ENCODE assay signal across 8 cellular contexts in the genomic region with DNA sequence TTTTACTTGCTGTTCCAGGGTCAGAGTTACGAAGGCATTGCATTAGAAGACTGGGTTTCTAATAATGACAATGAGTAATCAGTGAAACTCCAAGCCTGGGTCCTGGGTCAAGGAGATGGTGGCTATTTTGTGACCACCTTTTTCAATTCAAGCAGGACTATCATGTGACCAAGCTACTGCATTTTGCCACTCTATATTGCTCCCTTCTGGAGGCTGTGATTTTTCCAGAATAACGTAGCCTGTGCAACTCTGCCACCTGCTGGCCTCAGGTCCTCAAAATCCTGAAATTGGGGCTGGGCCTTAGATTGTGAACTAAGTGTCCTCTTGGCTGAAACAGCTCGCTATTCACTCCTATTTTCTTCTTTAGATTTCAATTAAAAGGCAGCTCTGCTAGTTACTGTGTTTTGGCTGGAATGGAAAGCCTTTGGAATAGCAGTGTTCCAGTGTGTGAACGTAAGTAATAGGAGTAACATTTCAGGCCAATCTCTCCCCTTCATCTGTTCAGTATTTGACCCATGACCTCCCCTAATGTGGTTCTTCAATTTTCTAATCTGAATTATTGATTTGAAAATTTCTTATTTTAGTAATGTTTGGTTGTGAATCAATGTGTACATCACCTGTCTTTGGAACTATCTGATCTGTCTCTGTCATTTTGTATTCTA. TPM values are rescaled to one million over a fixed set of nuclear protein-coding genes. Genes with fewer than 3 reads are reported as not detected.
A peak's percentile ranks its signal among the peaks of the same experiment; 100 is the strongest.
DNase-seq lines count a peak whose midpoint lies in the region; ATAC-seq and TF ChIP-seq lines count a peak whose summit lies in the region.

No MANE protein-coding gene starts in this region.

- no peaks in the 10 kb centered on the region for H4K20me1 ChIP-seq in DOHH2 (ENCODE audit: control insufficient read depth, insufficient read depth, low read depth, low read length)

- H3F3A ChIP-seq in DOHH2 (ENCODE audit: control insufficient read depth, insufficient read depth) = no peaks in the 10 kb centered on the region

- DNase-seq in LHCN-M2 (ENCODE audit: low read depth) (peak; percentile 54), SK-N-DZ (ENCODE audit: low spot score) (peak; percentile 62), T47D (ENCODE audit: low read depth in 1 of 2, low spot score in 1 of 2) (peak; percentile 7 to 88), left colon (peak in 1 of 2 donors; percentile 65)
- peak; percentile 19 to 35 for DNase-seq in stimulated activated CD4-positive, alpha-beta T cell treated with anti-CD3 and anti-CD28 coated beads, Interleukin-4, amount 100 ng/mL, for 48 hours (ENCODE audit: low read depth in 2 of 2)

- H3K27ac ChIP-seq in DOHH2 (ENCODE audit: low read depth, low read length) = no peak overlapping the region

- H3K4me3 ChIP-seq in DOHH2 (ENCODE audit: low read length) = no peak overlapping the region

- no peaks in the 10 kb centered on the region for H3K27me3 ChIP-seq in DOHH2 (ENCODE audit: control insufficient read depth, low read length)

- H3K4me2 ChIP-seq in DOHH2 (ENCODE audit: low read length) = no peak overlapping the region

- H3K9me3 ChIP-seq in DOHH2 (ENCODE audit: control insufficient read depth, insufficient read depth, low read length) = no peaks in the 10 kb centered on the region

- in situ Hi-C loops in T47D (cut with HindIII; ENCODE audit: low pct_unique_long_range_greater_than_20kb, low sequenced_read_pairs) = no loop called here

- H3K4me1 ChIP-seq in DOHH2 (ENCODE audit: control insufficient read depth, low read length) = no peaks in the 10 kb centered on the region

- peak; percentile 76 for TF ChIP-seq CTCF in DOHH2 (IDR thresholded peaks at IDR 0.05; ENCODE audit: low read depth, low read length, poor library complexity, severe bottlenecking)

- H3K36me3 ChIP-seq in DOHH2 (ENCODE audit: control insufficient read depth, low read length) = no peaks in the 10 kb centered on the region

- intact Hi-C loops in left colon (cut with DNase I, micrococcal nuclease) = no loop called here

- ATAC-seq in left colon (peak; percentile 80), HG03354 (IDR thresholded peaks at IDR 0.05; ENCODE audit: poor library complexity, severe bottlenecking, unreplicated experiment) (no peak), GM21390 (IDR thresholded peaks at IDR 0.05; ENCODE audit: unreplicated experiment) (no peak)

- no peaks in the 10 kb centered on the region for H3K79me2 ChIP-seq in DOHH2 (ENCODE audit: control insufficient read depth, low read length)

- no peaks in the 10 kb centered on the region for H3K9me2 ChIP-seq in DOHH2 (replicated peaks; ENCODE audit: control insufficient read depth, low read length)

RNA-seq across cellular contexts. Expression of a gene that starts 52.9 kb away (rescaled TPM):
- 68.5 and 72.6 TPM in 2 replicates for total RNA-seq in LHCN-M2 (2014; rRNA removed)
- 26.2 TPM for polyA plus RNA-seq in LHCN-M2 (2012)
- 60.0 and 70.5 TPM in 2 replicates for polyA plus RNA-seq in SK-N-DZ (2014; cell fraction: cytosol; rRNA removed)
- polyA plus RNA-seq in SK-N-DZ (2014; cell fraction: nucleus; rRNA removed) = 383 and 470 TPM in 2 replicates
- total RNA-seq in left colon = 100 to 1,000 TPM; 253 to 260 TPM

RNA-seq across cellular contexts. Expression of a gene that starts 54.0 kb away (rescaled TPM):
- total RNA-seq in LHCN-M2 (2014; rRNA removed) = not detected in 2 replicates
- not detected for polyA plus RNA-seq in LHCN-M2 (2012)
- polyA plus RNA-seq in SK-N-DZ (2014; cell fraction: cytosol; rRNA removed) = not detected in 2 replicates
- polyA plus RNA-seq in SK-N-DZ (2014; cell fraction: nucleus; rRNA removed) = not detected in 2 replicates
- under 1 TPM in 1 of 2 donors, not detected in 1; 0.34 TPM for total RNA-seq in left colon
